ENCODE assay signal across 2 cellular contexts in the genomic region with DNA sequence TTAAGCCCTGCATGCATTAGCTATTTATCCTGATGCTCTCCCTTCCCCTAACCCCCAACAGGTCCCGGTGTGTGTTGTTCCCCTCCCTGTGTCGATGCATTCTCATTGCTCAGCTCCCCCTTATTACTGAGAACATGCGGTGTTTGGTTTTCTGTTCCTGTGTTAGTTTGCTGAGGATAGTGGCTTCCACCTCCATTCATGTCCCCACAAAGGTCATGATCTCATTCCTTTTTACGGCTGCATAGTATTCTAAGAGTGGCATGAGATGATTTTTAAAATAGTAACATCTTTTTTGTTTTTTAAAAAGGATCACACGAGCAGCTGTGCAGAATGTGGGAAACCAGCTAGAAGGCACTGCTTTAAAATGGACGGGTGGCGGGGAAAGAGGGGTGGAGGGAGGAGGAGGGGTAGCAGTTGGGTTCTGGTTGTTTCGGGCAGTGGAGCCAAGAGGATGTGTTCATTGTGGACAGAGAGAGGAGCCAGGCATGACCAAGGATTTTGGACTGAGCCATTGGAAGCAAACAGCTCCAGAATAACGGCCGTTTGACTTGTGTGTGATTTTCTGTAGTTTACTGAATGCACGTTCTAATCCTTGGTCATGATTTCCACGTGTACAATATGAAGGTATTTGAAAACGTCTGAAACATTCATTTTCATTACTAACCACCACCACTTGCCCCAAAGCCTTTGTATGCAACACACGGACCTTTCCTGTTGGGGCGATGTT.
TF ChIP-seq lines count a peak whose summit lies in the region.

No MANE protein-coding gene starts in this region.

TF ChIP-seq in A549, 52 proteins besides CTCF, POLR2A, EP300 and RAD21 (continued from another document):
- no peak for TF ChIP-seq RCOR1 (IDR thresholded peaks at IDR 0.05; ENCODE audit: low read depth, low read length)
- TF ChIP-seq NFE2L2 (conservative IDR thresholded peaks at IDR 0.05; ENCODE audit: low read length): no peak
- no peak for TF ChIP-seq RARB (CRISPR knock-in tag; IDR thresholded peaks at IDR 0.05)
- TF ChIP-seq, protein P1, sequence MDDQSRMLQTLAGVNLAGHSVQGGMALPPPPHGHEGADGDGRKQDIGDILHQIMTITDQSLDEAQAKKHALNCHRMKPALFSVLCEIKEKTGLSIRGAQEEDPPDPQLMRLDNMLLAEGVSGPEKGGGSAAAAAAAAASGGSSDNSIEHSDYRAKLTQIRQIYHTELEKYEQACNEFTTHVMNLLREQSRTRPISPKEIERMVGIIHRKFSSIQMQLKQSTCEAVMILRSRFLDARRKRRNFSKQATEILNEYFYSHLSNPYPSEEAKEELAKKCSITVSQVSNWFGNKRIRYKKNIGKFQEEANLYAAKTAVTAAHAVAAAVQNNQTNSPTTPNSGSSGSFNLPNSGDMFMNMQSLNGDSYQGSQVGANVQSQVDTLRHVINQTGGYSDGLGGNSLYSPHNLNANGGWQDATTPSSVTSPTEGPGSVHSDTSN (IDR thresholded peaks at IDR 0.05): no peak

TF ChIP-seq in HCT116, 20 proteins besides CTCF, POLR2A, EP300 and RAD21 (continued from another document):
- TF ChIP-seq ZBTB33 (IDR thresholded peaks at IDR 0.05; ENCODE audit: extremely low read depth, insufficient replicate concordance, low read length): no peak
- TF ChIP-seq, protein P2, sequence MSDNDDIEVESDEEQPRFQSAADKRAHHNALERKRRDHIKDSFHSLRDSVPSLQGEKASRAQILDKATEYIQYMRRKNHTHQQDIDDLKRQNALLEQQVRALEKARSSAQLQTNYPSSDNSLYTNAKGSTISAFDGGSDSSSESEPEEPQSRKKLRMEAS (IDR thresholded peaks at IDR 0.05): no peak
- TF ChIP-seq SIN3A (IDR thresholded peaks at IDR 0.05; ENCODE audit: low read depth): no peak
